In genomic region chr3:45988100-45988761, GRCh38 we compare ENCODE assay signal across 10 cellular contexts. TPM values are rescaled to one million over a fixed set of nuclear protein-coding genes. Genes with fewer than 3 reads are reported as not detected.
A peak's percentile ranks its signal among the peaks of the same experiment; 100 is the strongest.
DNase-seq lines count a peak whose midpoint lies in the region; ATAC-seq and TF ChIP-seq lines count a peak whose summit lies in the region.
"Had no signal": no experiment of that assay in that cellular context is flagged by ENCODE, and none has a peak within 500 bp of the region (broad histone marks: within the 10 kb centered on the region; RNA-seq: fewer than 3 reads in every experiment).

No MANE protein-coding gene starts in this region.

- H3K4me1 ChIP-seq in heart right ventricle (peaks cover 42 to 100% (median 99%) of the 10 kb centered on the region in 9 donors), colonic mucosa (peaks cover 19% of the 10 kb centered on the region), neural progenitor cell (no peaks in the 10 kb centered on the region)

- H3K27ac Mint-ChIP-seq in neural progenitor cell, result no peak overlapping the region

- H3K27me3 Mint-ChIP-seq in neural progenitor cell (ENCODE audit: insufficient read depth, low read depth), result peaks cover 3% of the 10 kb centered on the region

- H2AFZ ChIP-seq in neural progenitor cell (replicated peaks), result no peak overlapping the region

- H3F3A ChIP-seq in neural progenitor cell (ENCODE audit: low read depth), result no peaks in the 10 kb centered on the region

- WGBS in heart right ventricle, 2 donors, result 42 to 49% methylated on average over 6 of the region's 6 CpGs

- DNase-seq in heart right ventricle (peak in 1 of 2 donors; percentile 25), left ventricle myocardium superior (no peak), colonic mucosa (no peak), neural progenitor cell (ENCODE audit: low spot score) (no peak), HK-2 (ENCODE audit: unreplicated experiment) (no peak), NCI-H2171 (lab: John Stamatoyannopoulos, UW) (no peak)
- DNase-seq in activated T-cell treated with anti-CD3 and anti-CD28 coated beads, Interleukin-2, amount 50 U/mL, for 48 hours, result no peak
- no peak for DNase-seq in activated naive CD4-positive, alpha-beta T cell treated with Interleukin-2 at 50 U/mL for 16 hours
- DNase-seq: NCI-H1105; stimulated activated CD4-positive, alpha-beta T cell treated with anti-CD3 and anti-CD28 coated beads, Interleukin-15, amount 100 ng/mL, for 24 hours had no signal

- H3K4me1 Mint-ChIP-seq in neural progenitor cell, result peaks cover 12% of the 10 kb centered on the region

- H3K4me3 ChIP-seq in heart right ventricle, result no peak overlapping the region
- no peak overlapping the region for H3K4me3 ChIP-seq in colonic mucosa
- no peak overlapping the region for H3K4me3 ChIP-seq in neural progenitor cell

- H3K4me2 ChIP-seq in neural progenitor cell, result no peak overlapping the region

- peaks cover 53% of the 10 kb centered on the region for H4K20me1 ChIP-seq in neural progenitor cell (ENCODE audit: low read depth)

- peak overlapping the region; percentile 9 for H3K4me3 Mint-ChIP-seq in neural progenitor cell

- peaks cover 0 to 21% (median 4%) of the 10 kb centered on the region in 9 donors for H3K36me3 ChIP-seq in heart right ventricle
- peaks cover 11% of the 10 kb centered on the region for H3K36me3 ChIP-seq in colonic mucosa
- no peaks in the 10 kb centered on the region for H3K36me3 ChIP-seq in neural progenitor cell

- no peaks in the 10 kb centered on the region for H3K27me3 ChIP-seq in heart right ventricle
- no peaks in the 10 kb centered on the region for H3K27me3 ChIP-seq in colonic mucosa
- H3K27me3 ChIP-seq in neural progenitor cell, result no peaks in the 10 kb centered on the region

- TF ChIP-seq CTCF in heart right ventricle (IDR thresholded peaks at IDR 0.05), result no peak
- TF ChIP-seq CTCF in colonic mucosa (IDR thresholded peaks at IDR 0.05), result no peak
- TF ChIP-seq CTCF in neural progenitor cell (IDR thresholded peaks at IDR 0.05), result no peak

- ATAC-seq in heart right ventricle, result peak in 1 of 8 donors; percentile 1
- ATAC-seq in left ventricle myocardium superior, result no peak

- H3K9me3 Mint-ChIP-seq in neural progenitor cell, result no peaks in the 10 kb centered on the region

- intact Hi-C loops in heart right ventricle (cut with DNase I) (loop anchor here in 1 of 10 donors (5.0 kb wide), 1 partner anchor 79 kb away; no protein-coding TSS in a partner anchor), left ventricle myocardium superior (cut with micrococcal nuclease) (no loop called here), colonic mucosa (cut with DNase I) (no loop called here)

- H3K36me3 Mint-ChIP-seq in neural progenitor cell, result no peaks in the 10 kb centered on the region

- H3K9ac ChIP-seq in colonic mucosa (ENCODE audit: low read depth in 2 of 2, low read length in 2 of 2) (no peak overlapping the region), neural progenitor cell (no peak overlapping the region)

- H3K9me3 ChIP-seq in heart right ventricle (no peaks in the 10 kb centered on the region), colonic mucosa (no peaks in the 10 kb centered on the region), neural progenitor cell (ENCODE audit: low read depth) (no peaks in the 10 kb centered on the region)

- peaks cover 16% of the 10 kb centered on the region for H3K79me2 ChIP-seq in neural progenitor cell (ENCODE audit: low read depth)

- peak overlapping the region; percentile 79 to 99 (median 92) for H3K27ac ChIP-seq in heart right ventricle
- peak overlapping the region; percentile 81 for H3K27ac ChIP-seq in colonic mucosa
- no peak overlapping the region for H3K27ac ChIP-seq in neural progenitor cell

RNA-seq across cellular contexts. Expression of gene FYCO1, which starts 7.4 kb away (rescaled TPM):
- 100 to 1,000 TPM in 8 of 10 donors, 10 to 100 TPM in 2; 82.3 to 216 (median 156) TPM for total RNA-seq in heart right ventricle
- 10 to 100 TPM in 1 of 2 donors, 1 to 10 TPM in 1; 8.8 to 59.6 TPM for polyA plus RNA-seq in heart right ventricle
- 146 TPM for total RNA-seq in left ventricle myocardium superior
- 10 to 100 TPM; 21.7 to 30.8 TPM for total RNA-seq in colonic mucosa
- 6.8 and 11.4 TPM in 2 replicates for total RNA-seq in neural progenitor cell (ENCODE audit: low replicate concordance)

RNA-seq across cellular contexts. Expression of gene XCR1, which starts 39.1 kb away (rescaled TPM):
- total RNA-seq in heart right ventricle, result under 1 TPM in 4 of 10 donors, not detected in 6; 0.05 to 0.72 (median 0.09) TPM
- polyA plus RNA-seq in heart right ventricle, result under 1 TPM in 1 of 2 donors, not detected in 1; 0.01 TPM
- not detected for total RNA-seq in left ventricle myocardium superior
- under 1 TPM; 0.05 to 0.17 TPM for total RNA-seq in colonic mucosa
- total RNA-seq in neural progenitor cell (ENCODE audit: low replicate concordance), result not detected in 2 replicates

RNA-seq across cellular contexts. Expression of gene CXCR6, which starts 45.0 kb away (rescaled TPM):
- total RNA-seq in heart right ventricle, result 1 to 10 TPM in 1 of 10 donors, under 1 TPM in 5, not detected in 4; 0.17 to 1.2 (median 0.39) TPM
- polyA plus RNA-seq in heart right ventricle, result under 1 TPM; 0.22 to 0.36 TPM
- 0.59 TPM for total RNA-seq in left ventricle myocardium superior
- total RNA-seq in colonic mucosa, result 1 to 10 TPM; 1.0 to 1.6 TPM
- total RNA-seq in neural progenitor cell (ENCODE audit: low replicate concordance), result not detected in 2 replicates
